In the genomic region with DNA sequence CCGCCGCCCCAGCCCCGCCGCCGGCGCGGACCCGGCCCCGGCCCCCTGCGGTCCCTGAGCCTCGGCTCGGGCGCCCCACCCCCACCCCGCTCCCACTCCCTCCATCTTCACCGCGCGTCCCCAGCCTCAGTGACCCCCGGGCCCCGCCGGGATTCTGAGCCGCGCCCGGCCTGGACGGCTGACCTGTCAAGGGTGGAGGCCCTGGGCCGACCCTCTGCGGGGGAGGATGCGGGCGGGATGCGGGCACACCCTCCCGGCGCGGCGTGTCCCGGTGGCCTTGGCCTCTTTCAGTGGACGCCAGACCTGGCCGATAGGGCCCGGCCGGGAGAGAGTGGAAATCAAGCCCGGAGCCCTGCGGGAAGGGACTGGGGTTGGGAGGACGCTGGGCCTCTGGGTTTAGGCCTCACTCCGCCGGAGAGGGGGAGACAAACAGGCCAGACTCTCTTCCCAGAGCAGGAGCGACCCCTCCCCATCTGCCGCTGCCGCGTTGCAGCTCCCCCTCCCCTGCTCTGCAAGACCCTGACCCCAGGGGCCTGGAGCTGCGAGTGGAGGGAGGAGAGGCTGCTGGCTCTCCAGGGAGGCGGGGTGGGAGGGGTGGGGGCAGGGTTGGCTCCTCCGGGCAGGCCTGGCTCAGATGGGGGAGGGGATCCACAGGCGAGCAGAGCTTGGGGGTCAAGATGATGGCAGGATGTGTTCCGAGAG, we compare ENCODE assay signal across 8 cellular contexts. TPM values are rescaled to one million over a fixed set of nuclear protein-coding genes. Genes with fewer than 3 reads are reported as not detected.
A peak's percentile ranks its signal among the peaks of the same experiment; 100 is the strongest.
DNase-seq lines count a peak whose midpoint lies in the region; TF ChIP-seq lines count a peak whose summit lies in the region.
"Had no signal": no experiment of that assay in that cellular context is flagged by ENCODE, and none has a peak within 500 bp of the region (broad histone marks: within the 10 kb centered on the region; RNA-seq: fewer than 3 reads in every experiment).

No MANE protein-coding gene starts in this region.

- DNase-seq in NCI-H69 (lab: John Stamatoyannopoulos, UW), result peak; percentile 56
- DNase-seq in fibroblast of villous mesenchyme (ENCODE audit: low read depth), result no peak
- peak; percentile 79 for DNase-seq in retina
- DNase-seq in CD14-positive monocyte (ENCODE audit: low spot score), result no peak
- no peak for DNase-seq in ACHN
- no peak for DNase-seq in SKM-1 treated with dmso at 0.1 percent for 144 hours (lab: John Stamatoyannopoulos, UW; ENCODE audit: unreplicated experiment)

- intact Hi-C loops in CD14-positive monocyte (cut with micrococcal nuclease), result no loop called here

- H3K27ac Mint-ChIP-seq in CD14-positive monocyte, result no peak overlapping the region

- H3K4me1 ChIP-seq in DOHH2 (ENCODE audit: control insufficient read depth, low read length), result peaks cover 7% of the 10 kb centered on the region

- peaks cover 53 to 82% (median 73%) of the 10 kb centered on the region in 3 donors for H3K27me3 Mint-ChIP-seq in CD14-positive monocyte (ENCODE audit: low read depth in 3 of 3)

- no peaks in the 10 kb centered on the region for H3K9me3 ChIP-seq in DOHH2 (ENCODE audit: control insufficient read depth, insufficient read depth, low read length)

- no peak for TF ChIP-seq CTCF in DOHH2 (IDR thresholded peaks at IDR 0.05; ENCODE audit: low read depth, low read length, poor library complexity, severe bottlenecking)
- no peak for TF ChIP-seq CTCF in fibroblast of villous mesenchyme (IDR thresholded peaks at IDR 0.05; ENCODE audit: insufficient read depth, low read depth, low read length)
- no peak for TF ChIP-seq CTCF in CD14-positive monocyte (IDR thresholded peaks at IDR 0.05)

- peaks cover 0 to 21% (median 9%) of the 10 kb centered on the region in 7 donors for H3K9me3 Mint-ChIP-seq in CD14-positive monocyte

- H3K9me2 ChIP-seq in DOHH2 (replicated peaks; ENCODE audit: control insufficient read depth, low read length), result no peaks in the 10 kb centered on the region

- H3K27me3 ChIP-seq in DOHH2 (ENCODE audit: control insufficient read depth, low read length), result peaks cover 27% of the 10 kb centered on the region

- peaks cover 4% of the 10 kb centered on the region for H3K4me1 Mint-ChIP-seq in CD14-positive monocyte

- H3F3A ChIP-seq in DOHH2 (ENCODE audit: control insufficient read depth, insufficient read depth), result 0 out of 2 replicates have a peak, but pooled peaks cover 6% of the 10 kb centered on the region

- H3K36me3 Mint-ChIP-seq in CD14-positive monocyte, result peaks cover 11 to 15% of the 10 kb centered on the region in 2 donors

- H3K79me2 ChIP-seq in DOHH2 (ENCODE audit: control insufficient read depth, low read length), result no peaks in the 10 kb centered on the region

- H3K4me3 Mint-ChIP-seq in CD14-positive monocyte, result peak overlapping the region in 1 of 2 donors; percentile 86

- in situ Hi-C loops in ACHN (cut with HindIII; ENCODE audit: low pct_ligation_motif_present, low pct_unique_long_range_greater_than_20kb, low sequenced_read_pairs), result no loop called here

- peak overlapping the region; percentile 17; the same call in 1 of the 2 replicates for H3K4me2 ChIP-seq in DOHH2 (ENCODE audit: low read length)

- no peak overlapping the region for H3K27ac ChIP-seq in DOHH2 (ENCODE audit: low read depth, low read length)
- H3K27ac ChIP-seq: HL-60 had no signal

- H3K4me3 ChIP-seq in DOHH2 (ENCODE audit: low read length) (no peak overlapping the region), fibroblast of villous mesenchyme (ENCODE audit: low read depth, low read length) (peak overlapping the region; percentile 15)

- no peaks in the 10 kb centered on the region for H3K36me3 ChIP-seq in DOHH2 (ENCODE audit: control insufficient read depth, low read length)

- H4K20me1 ChIP-seq in DOHH2 (ENCODE audit: control insufficient read depth, insufficient read depth, low read depth, low read length), result no peaks in the 10 kb centered on the region

RNA-seq across cellular contexts. Expression of gene MAPK8IP2, which starts 0.5 kb away (rescaled TPM):
- 0.32 and 0.43 TPM in 2 replicates for total RNA-seq in fibroblast of villous mesenchyme
- polyA plus RNA-seq in CD14-positive monocyte, result not detected

RNA-seq across cellular contexts. Expression of gene CHKB, which starts 18.5 kb away (rescaled TPM):
- total RNA-seq in fibroblast of villous mesenchyme, result 18.1 and 24.5 TPM in 2 replicates
- polyA plus RNA-seq in CD14-positive monocyte, result 10 to 100 TPM; 29.1 to 31.3 TPM

RNA-seq across cellular contexts. Expression of gene CPT1B, which starts 22.9 kb away (rescaled TPM):
- total RNA-seq in fibroblast of villous mesenchyme, result 3.2 and 3.9 TPM in 2 replicates
- under 1 TPM in 1 of 2 donors, not detected in 1; 0.18 TPM for polyA plus RNA-seq in CD14-positive monocyte

RNA-seq across cellular contexts. Expression of gene ARSA, which starts 26.8 kb away (rescaled TPM):
- total RNA-seq in fibroblast of villous mesenchyme, result 9.9 and 19.0 TPM in 2 replicates
- 10 to 100 TPM; 11.9 to 12.1 TPM for polyA plus RNA-seq in CD14-positive monocyte

RNA-seq across cellular contexts. Expression of gene SYCE3, which starts 38.4 kb away (rescaled TPM):
- not detected in 2 replicates for total RNA-seq in fibroblast of villous mesenchyme
- polyA plus RNA-seq in CD14-positive monocyte, result 1 to 10 TPM in 1 of 2 donors, not detected in 1; 1.9 TPM

Comparison
In these comparisons a context has a peak if more than half of its experiments do, and no peak if none do; other contexts are left out.
1. DNase-seq: peak in NCI-H69 (single experiment) and retina (single experiment); none in fibroblast of villous mesenchyme (single experiment), CD14-positive monocyte (single experiment), ACHN (single experiment) and SKM-1 treated with dmso at 0.1 percent for 144 hours (single experiment).